In genomic region chr10:71344916-71345557, GRCh38 we compare ENCODE assay signal across 17 cellular contexts. TPM values are rescaled to one million over a fixed set of nuclear protein-coding genes. Genes with fewer than 3 reads are reported as not detected.
DNase-seq lines count a peak whose midpoint lies in the region; ATAC-seq and TF ChIP-seq lines count a peak whose summit lies in the region.
"Had no signal": no experiment of that assay in that cellular context is flagged by ENCODE, and none has a peak within 500 bp of the region (broad histone marks: within the 10 kb centered on the region; RNA-seq: fewer than 3 reads in every experiment).

No MANE protein-coding gene starts in this region.

- no peaks in the 10 kb centered on the region for H3K36me3 Mint-ChIP-seq in glutamatergic neuron (ENCODE audit: unreplicated experiment)
- peaks cover 3% of the 10 kb centered on the region for H3K36me3 Mint-ChIP-seq in nephron progenitor cell (ENCODE audit: low read depth)

- peaks cover 33% of the 10 kb centered on the region for H3K4me1 ChIP-seq in HUES48 (ENCODE audit: control insufficient read depth, insufficient read depth, low read length)
- H3K4me1 ChIP-seq: BE2C had no signal

- peaks cover 26% of the 10 kb centered on the region for H3K4me1 Mint-ChIP-seq in glutamatergic neuron (ENCODE audit: low read depth, unreplicated experiment)
- H3K4me1 Mint-ChIP-seq in nephron progenitor cell: peaks cover 56% of the 10 kb centered on the region
- H3K4me1 Mint-ChIP-seq: activated CD4-positive, alpha-beta T cell treated with anti-CD3 and anti-CD28 coated beads, Interleukin-2, amount 10 ng/mL, durations not matched to agents 24 days and 14 days had no signal

- DNase-seq in NCI-H524 (lab: John Stamatoyannopoulos, UW): peak; percentile 54 to 75
- no peak for DNase-seq in glutamatergic neuron
- no peak for DNase-seq in nephron progenitor cell
- DNase-seq in DMS114 treated with DMSO at 0.1 percent for 48 hours (lab: John Stamatoyannopoulos, UW; ENCODE audit: unreplicated experiment): no peak
- DNase-seq in kidney glomerular epithelial cell (lab: John Stamatoyannopoulos, UW): no peak
- DNase-seq in substantia nigra (lab: John Stamatoyannopoulos, UW): no peak
- DNase-seq: activated CD4-positive, alpha-beta T cell treated with anti-CD3 and anti-CD28 coated beads, Interleukin-2, amount 10 ng/mL, durations not matched to agents 24 days and 14 days; activated naive CD4-positive, alpha-beta T cell treated with Interleukin-2 at 50 U/mL for 16 hours; BE2C; NCI-H1694 treated with DMSO at 0.1 percent for 48 hours; NCI-H774; stimulated activated naive B cell treated with anti-CD40 and anti-IgM and Interleukin-4, amounts not matched to agents 10 μg/mL and 1 μg/mL and 100 μg/mL, for 72 hours had no signal

- H3K9me3 Mint-ChIP-seq in glutamatergic neuron (ENCODE audit: unreplicated experiment): no peaks in the 10 kb centered on the region
- H3K9me3 Mint-ChIP-seq in nephron progenitor cell: no peaks in the 10 kb centered on the region
- H3K9me3 Mint-ChIP-seq: activated CD4-positive, alpha-beta T cell treated with anti-CD3 and anti-CD28 coated beads, Interleukin-2, amount 10 ng/mL, durations not matched to agents 24 days and 14 days; stimulated activated naive B cell treated with anti-CD40 and anti-IgM and Interleukin-4, amounts not matched to agents 10 μg/mL and 1 μg/mL and 100 μg/mL, for 72 hours; type B pancreatic cell had no signal

- peak overlapping the region; percentile 92 for H3K27ac ChIP-seq in HUES48 (ENCODE audit: low read depth, low read length)
- H3K27ac ChIP-seq in substantia nigra (ENCODE audit: low read depth, low read length, poor library complexity, severe bottlenecking): no peak overlapping the region

- H3K4me3 ChIP-seq in HUES48 (ENCODE audit: low read depth, low read length): peak overlapping the region; percentile 5; the same call in 1 of the 2 replicates

- no peaks in the 10 kb centered on the region for H3K9me3 ChIP-seq in HUES48 (ENCODE audit: control insufficient read depth, insufficient read depth, low read length)
- H3K9me3 ChIP-seq: BE2C had no signal

- ATAC-seq in GM18873 (IDR thresholded peaks at IDR 0.05; ENCODE audit: low FRiP score, unreplicated experiment): no peak
- ATAC-seq: stimulated activated naive B cell treated with anti-CD40 and anti-IgM and Interleukin-4, amounts not matched to agents 10 μg/mL and 1 μg/mL and 100 μg/mL, for 72 hours had no signal

- peak overlapping the region; percentile 81 for H3K27ac Mint-ChIP-seq in glutamatergic neuron (ENCODE audit: unreplicated experiment)
- H3K27ac Mint-ChIP-seq in nephron progenitor cell: peak overlapping the region; percentile 77
- H3K27ac Mint-ChIP-seq: activated CD4-positive, alpha-beta T cell treated with anti-CD3 and anti-CD28 coated beads, Interleukin-2, amount 10 ng/mL, durations not matched to agents 24 days and 14 days; stimulated activated naive B cell treated with anti-CD40 and anti-IgM and Interleukin-4, amounts not matched to agents 10 μg/mL and 1 μg/mL and 100 μg/mL, for 72 hours; type B pancreatic cell had no signal

- H3K4me3 Mint-ChIP-seq in glutamatergic neuron (ENCODE audit: unreplicated experiment): peak overlapping the region; percentile 2
- no peak overlapping the region for H3K4me3 Mint-ChIP-seq in nephron progenitor cell
- H3K4me3 Mint-ChIP-seq: activated CD4-positive, alpha-beta T cell treated with anti-CD3 and anti-CD28 coated beads, Interleukin-2, amount 10 ng/mL, durations not matched to agents 24 days and 14 days; stimulated activated naive B cell treated with anti-CD40 and anti-IgM and Interleukin-4, amounts not matched to agents 10 μg/mL and 1 μg/mL and 100 μg/mL, for 72 hours; type B pancreatic cell had no signal

- H3K36me3 ChIP-seq in HUES48 (ENCODE audit: control insufficient read depth, insufficient read depth, low read length): no peaks in the 10 kb centered on the region
- H3K36me3 ChIP-seq: BE2C had no signal

- peak overlapping the region; percentile 37; the same call in 1 of the 2 replicates for H3K9ac ChIP-seq in HUES48 (ENCODE audit: low read depth, low read length)

- no peaks in the 10 kb centered on the region for H3K27me3 ChIP-seq in HUES48 (ENCODE audit: control insufficient read depth, insufficient read depth, low read length)
- H3K27me3 ChIP-seq: BE2C had no signal

- H3K27me3 Mint-ChIP-seq in glutamatergic neuron (ENCODE audit: unreplicated experiment): peaks cover 2% of the 10 kb centered on the region
- no peaks in the 10 kb centered on the region for H3K27me3 Mint-ChIP-seq in nephron progenitor cell (ENCODE audit: low read depth, poor library complexity)
- H3K27me3 Mint-ChIP-seq: activated CD4-positive, alpha-beta T cell treated with anti-CD3 and anti-CD28 coated beads, Interleukin-2, amount 10 ng/mL, durations not matched to agents 24 days and 14 days; stimulated activated naive B cell treated with anti-CD40 and anti-IgM and Interleukin-4, amounts not matched to agents 10 μg/mL and 1 μg/mL and 100 μg/mL, for 72 hours; type B pancreatic cell had no signal

- TF ChIP-seq CTCF in glutamatergic neuron (IDR thresholded peaks at IDR 0.05; ENCODE audit: partially characterized antibody, unreplicated experiment) (no peak), nephron progenitor cell (IDR thresholded peaks at IDR 0.05) (no peak)

RNA-seq across cellular contexts. Expression of gene SLC29A3, which starts 26.0 kb away (rescaled TPM):
- total RNA-seq in glutamatergic neuron (ENCODE audit: unreplicated experiment): 7.8 TPM

RNA-seq across cellular contexts. Expression of gene CDH23, which starts 51.7 kb away (rescaled TPM):
- total RNA-seq in glutamatergic neuron (ENCODE audit: unreplicated experiment): 2.0 TPM
- total RNA-seq: M059J, renal cortical epithelial cell had no signal

Comparison
In these comparisons a context has a peak if more than half of its experiments do, and no peak if none do; other contexts are left out.
1. DNase-seq: peak in NCI-H524 (2 of 2); none in glutamatergic neuron (single experiment), nephron progenitor cell (single experiment), DMS114 treated with DMSO at 0.1 percent for 48 hours (single experiment), kidney glomerular epithelial cell (single experiment) and substantia nigra (0 of 49).